12 cellular contexts compared by ENCODE assay signal in the genomic region with DNA sequence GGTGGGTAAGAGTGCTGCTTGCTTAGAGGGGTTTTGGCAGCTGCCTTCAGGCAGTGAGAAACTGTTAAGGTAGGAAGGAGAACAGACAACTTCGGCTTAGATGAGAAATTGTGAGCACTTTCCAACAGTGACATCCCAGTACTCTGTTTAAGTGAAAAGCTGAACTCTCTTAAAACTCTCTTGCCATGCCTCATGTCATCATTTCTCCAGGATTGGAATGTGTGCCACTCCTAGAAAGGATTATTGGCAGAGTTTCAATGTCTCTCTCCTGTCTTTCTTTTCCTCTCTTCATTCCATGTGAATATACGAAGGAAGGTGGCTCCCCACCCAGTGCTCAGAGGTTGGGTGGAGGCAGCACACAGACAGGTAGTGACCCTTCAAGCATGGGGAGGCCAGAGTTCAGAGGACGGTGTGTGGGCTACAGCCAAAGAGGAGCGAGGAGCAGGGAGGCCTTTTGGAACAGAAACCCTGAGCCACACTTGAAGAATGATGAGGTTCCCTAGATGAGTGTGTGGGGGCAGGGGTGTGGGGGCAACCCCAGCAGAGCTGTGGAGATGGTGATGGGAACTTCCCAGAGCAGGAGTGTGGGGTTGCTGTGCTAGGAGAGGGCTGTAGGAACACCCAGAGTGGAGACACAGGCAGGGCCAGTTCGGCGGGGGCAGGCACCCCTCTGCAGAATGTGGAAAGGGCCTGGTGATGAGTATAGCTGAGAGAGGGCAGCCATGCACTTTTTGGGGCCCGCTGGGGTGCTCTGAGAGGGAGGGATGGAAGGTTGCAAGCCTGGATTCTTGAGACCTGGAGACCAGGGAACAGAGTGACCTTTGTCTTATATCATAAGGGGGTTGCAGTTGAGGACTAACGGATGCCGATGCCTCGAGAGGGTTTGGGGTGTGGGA. TPM values are rescaled to one million over a fixed set of nuclear protein-coding genes. Genes with fewer than 3 reads are reported as not detected.
A peak's percentile ranks its signal among the peaks of the same experiment; 100 is the strongest.
DNase-seq lines count a peak whose midpoint lies in the region; ATAC-seq and TF ChIP-seq lines count a peak whose summit lies in the region.
"Had no signal": no experiment of that assay in that cellular context is flagged by ENCODE, and none has a peak within 500 bp of the region (broad histone marks: within the 10 kb centered on the region; RNA-seq: fewer than 3 reads in every experiment).

No MANE protein-coding gene starts in this region.

- H3K4me3 Mint-ChIP-seq in CD14-positive monocyte = no peak overlapping the region
- peak overlapping the region; percentile 66 for H3K4me3 Mint-ChIP-seq in activated naive CD8-positive, alpha-beta T cell
- H3K4me3 Mint-ChIP-seq in naive thymus-derived CD4-positive, alpha-beta T cell = peak overlapping the region; percentile 4 to 85 (median 47)
- H3K4me3 Mint-ChIP-seq in endothelial cell (ENCODE audit: unreplicated experiment) = no peak overlapping the region

- peak overlapping the region; percentile 34 for H3K4me3 ChIP-seq in Jurkat, Clone E6-1 (ENCODE audit: low read length)
- H3K4me3 ChIP-seq in naive thymus-derived CD4-positive, alpha-beta T cell (ENCODE audit: low read length) = no peak overlapping the region

- DNase-seq in CD14-positive monocyte (ENCODE audit: low spot score) = no peak
- DNase-seq in Jurkat, Clone E6-1 (ENCODE audit: low read depth, low spot score) = no peak
- peak in 1 of 9 donors; percentile 48 for DNase-seq in naive thymus-derived CD4-positive, alpha-beta T cell
- no peak for DNase-seq in NCI-H1048 (lab: John Stamatoyannopoulos, UW)
- DNase-seq in germinal center (ENCODE audit: low spot score) = no peak
- no peak for DNase-seq in DMS79 treated with DMSO at 0.1 percent for 48 hours (lab: John Stamatoyannopoulos, UW)
- no peak for DNase-seq in endothelial cell (ENCODE audit: low spot score)
- DNase-seq: activated gamma-delta T cell treated with Interleukin-2 at 50 U/mL for 16 hours, SW 1271 had no signal

- H3K9me3 ChIP-seq in naive thymus-derived CD4-positive, alpha-beta T cell (ENCODE audit: control insufficient read depth in 2 of 3, low read length in 3 of 3) = no peaks in the 10 kb centered on the region

- TF ChIP-seq CTCF in CD14-positive monocyte (IDR thresholded peaks at IDR 0.05) (no peak), endothelial cell (IDR thresholded peaks at IDR 0.05; ENCODE audit: unreplicated experiment) (no peak)

- POLR2A ChIA-PET in naive thymus-derived CD4-positive, alpha-beta T cell (lab: Charles Lee) = no interaction called here

- H3K4me1 Mint-ChIP-seq in CD14-positive monocyte (peaks cover 56% of the 10 kb centered on the region), endothelial cell (ENCODE audit: unreplicated experiment) (peaks cover 18% of the 10 kb centered on the region)
- peaks cover 71% of the 10 kb centered on the region for H3K4me1 Mint-ChIP-seq in activated naive CD8-positive, alpha-beta T cell (ENCODE audit: low read depth)
- peaks cover 35 to 79% (median 62%) of the 10 kb centered on the region in 7 donors for H3K4me1 Mint-ChIP-seq in naive thymus-derived CD4-positive, alpha-beta T cell

- CTCF ChIA-PET in naive thymus-derived CD4-positive, alpha-beta T cell (lab: Charles Lee) = no interaction called here

- peaks cover 9 to 17% of the 10 kb centered on the region in 2 donors for H3K4me1 ChIP-seq in naive thymus-derived CD4-positive, alpha-beta T cell (ENCODE audit: control insufficient read depth in 2 of 2, insufficient read depth in 2 of 2, low read length in 2 of 2)

- H3K36me3 Mint-ChIP-seq in CD14-positive monocyte (peaks cover 5 to 12% of the 10 kb centered on the region in 2 donors), endothelial cell (ENCODE audit: low read depth, unreplicated experiment) (peaks cover 1% of the 10 kb centered on the region)
- peaks cover 7% of the 10 kb centered on the region for H3K36me3 Mint-ChIP-seq in activated naive CD8-positive, alpha-beta T cell
- peaks cover under 1 to 8% (median 6%) of the 10 kb centered on the region in 5 donors for H3K36me3 Mint-ChIP-seq in naive thymus-derived CD4-positive, alpha-beta T cell

- H3K9me3 Mint-ChIP-seq in CD14-positive monocyte (no peaks in the 10 kb centered on the region), endothelial cell (ENCODE audit: unreplicated experiment) (no peaks in the 10 kb centered on the region)
- H3K9me3 Mint-ChIP-seq in activated naive CD8-positive, alpha-beta T cell (ENCODE audit: low read depth) = no peaks in the 10 kb centered on the region
- peaks cover 0 to 1% (median 0%) of the 10 kb centered on the region in 11 donors for H3K9me3 Mint-ChIP-seq in naive thymus-derived CD4-positive, alpha-beta T cell

- H3K27ac ChIP-seq in naive thymus-derived CD4-positive, alpha-beta T cell (ENCODE audit: low read depth, low read length) = no peak overlapping the region
- H3K27ac ChIP-seq: epithelial cell of prostate had no signal

- intact Hi-C loops in CD14-positive monocyte (cut with micrococcal nuclease) = no loop called here
- intact Hi-C loops in naive thymus-derived CD4-positive, alpha-beta T cell (cut with micrococcal nuclease) = loop anchor here in 1 of 2 donors (10.0 kb wide), 1 partner anchor 1321 kb away; no protein-coding TSS in a partner anchor

- no peak for ATAC-seq in naive thymus-derived CD4-positive, alpha-beta T cell
- ATAC-seq: right cardiac atrium had no signal

- peaks cover 0 to 5% (median 4%) of the 10 kb centered on the region in 3 donors for H3K27me3 Mint-ChIP-seq in CD14-positive monocyte (ENCODE audit: low read depth in 3 of 3)
- no peaks in the 10 kb centered on the region for H3K27me3 Mint-ChIP-seq in activated naive CD8-positive, alpha-beta T cell
- no peaks in the 10 kb centered on the region for H3K27me3 Mint-ChIP-seq in naive thymus-derived CD4-positive, alpha-beta T cell
- peaks cover 4% of the 10 kb centered on the region for H3K27me3 Mint-ChIP-seq in endothelial cell (ENCODE audit: unreplicated experiment)

- no peaks in the 10 kb centered on the region for H3K36me3 ChIP-seq in naive thymus-derived CD4-positive, alpha-beta T cell (ENCODE audit: control insufficient read depth in 2 of 3, insufficient read depth in 3 of 3, low read length in 3 of 3)

- H3K27me3 ChIP-seq in naive thymus-derived CD4-positive, alpha-beta T cell (ENCODE audit: control insufficient read depth in 2 of 2, insufficient read depth in 2 of 2, low read length in 2 of 2) = no peaks in the 10 kb centered on the region

- H3K27ac Mint-ChIP-seq in CD14-positive monocyte = peak overlapping the region in 6 of 7 donors; percentile 1 to 83 (median 66)
- H3K27ac Mint-ChIP-seq in activated naive CD8-positive, alpha-beta T cell = peak overlapping the region; percentile 86
- H3K27ac Mint-ChIP-seq in naive thymus-derived CD4-positive, alpha-beta T cell = peak overlapping the region in 6 of 9 donors; percentile 48 to 85 (median 67)
- H3K27ac Mint-ChIP-seq in endothelial cell (ENCODE audit: unreplicated experiment) = no peak overlapping the region

RNA-seq across cellular contexts. Expression of gene GALNT2, which starts 58.8 kb away (rescaled TPM):
- polyA plus RNA-seq in CD14-positive monocyte = 10 to 100 TPM; 19.6 to 23.4 TPM
- polyA plus RNA-seq in Jurkat, Clone E6-1 (2012; ENCODE audit: insufficient read depth, insufficient read length) = 60.8 TPM
- 10 to 100 TPM; 18.7 to 32.7 (median 26.4) TPM for total RNA-seq in naive thymus-derived CD4-positive, alpha-beta T cell
- polyA plus RNA-seq in naive thymus-derived CD4-positive, alpha-beta T cell = 10 to 100 TPM; 12.0 to 13.1 TPM
- total RNA-seq in endothelial cell (ENCODE audit: unreplicated experiment) = 74.8 TPM

Comparison
In these comparisons a context has a peak if more than half of its experiments do, and no peak if none do; other contexts are left out.
1. H3K4me3 Mint-ChIP-seq: peak in activated naive CD8-positive, alpha-beta T cell (single experiment) and naive thymus-derived CD4-positive, alpha-beta T cell (10 of 10); none in CD14-positive monocyte (0 of 2) and endothelial cell (single experiment).